Comparison of ENCODE assay signal across 19 cellular contexts in the genomic region with DNA sequence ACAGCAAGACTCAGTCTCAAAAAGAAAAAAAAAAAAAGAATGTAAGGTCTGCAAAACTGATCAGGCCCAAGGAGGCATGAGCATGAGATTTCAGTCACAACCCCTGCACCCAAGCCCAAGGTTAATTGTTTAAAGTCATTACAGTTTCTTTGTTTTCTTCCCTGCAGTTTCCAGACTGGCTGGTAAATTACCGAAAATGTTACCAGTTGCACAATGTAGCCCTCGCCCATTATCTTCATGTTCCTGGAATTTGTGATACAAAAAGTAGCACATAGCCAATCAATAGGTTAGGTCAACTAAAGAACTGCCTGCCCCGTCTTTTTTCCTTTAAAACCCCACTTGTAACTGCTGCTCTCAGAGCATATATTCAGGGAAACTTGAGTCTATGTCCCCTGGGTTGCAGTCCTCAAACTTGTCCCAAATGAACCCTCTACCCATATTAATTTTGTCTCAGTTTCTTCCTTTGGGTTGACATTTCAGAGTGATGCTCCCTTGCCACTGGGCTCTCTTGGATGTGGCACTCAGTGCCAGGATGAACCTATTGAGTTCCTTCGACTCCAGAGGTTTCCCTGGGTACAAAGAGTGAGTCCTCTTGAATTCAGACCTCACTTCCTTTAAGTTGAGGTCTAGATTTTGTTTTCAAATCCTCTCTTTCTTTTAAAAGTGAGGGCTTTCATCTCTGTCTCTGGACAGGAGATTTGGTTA.
"Had no signal": no experiment of that assay in that cellular context is flagged by ENCODE, and none has a peak within 500 bp of the region (broad histone marks: within the 10 kb centered on the region; RNA-seq: fewer than 3 reads in every experiment).

No MANE protein-coding gene starts in this region.

- H3K36me3 ChIP-seq: gastroesophageal sphincter, left lung, lower lobe of right lung, pancreas, tibial nerve, upper lobe of right lung, vagina had no signal

- H3K9me3 ChIP-seq: gastroesophageal sphincter, left lung, lower lobe of right lung, pancreas, tibial nerve, upper lobe of right lung, vagina had no signal

- H3K27ac ChIP-seq: coronary artery, gastroesophageal sphincter, left lung, lower lobe of right lung, tibial nerve, upper lobe of right lung, vagina had no signal

- H3K4me3 ChIP-seq: coronary artery, gastroesophageal sphincter, left lung, lower lobe of right lung, pancreas, tibial nerve, upper lobe of right lung, vagina had no signal

- DNase-seq: effector CD8-positive, alpha-beta T cell; glutamatergic neuron; left lung; lower lobe of right lung; mesenchymal stem cell; naive B cell; occipital lobe; pancreas; right cardiac atrium; stimulated activated CD4-positive, alpha-beta T cell treated with anti-CD3 and anti-CD28 coated beads, Interleukin-4, amount 100 ng/mL, for 1 hour; stimulated activated CD8-positive, alpha-beta memory T cell treated with anti-CD3 and anti-CD28 coated beads, Interleukin-4, amount 100 ng/mL, for 48 hours; stimulated activated naive CD8-positive, alpha-beta T cell treated with anti-CD3 and anti-CD28 coated beads, Interleukin-15, Interleukin-2, amounts not matched to agents 100 U/mL and 50 U/mL, for 24 hours; upper lobe of right lung had no signal

- H3K4me1 ChIP-seq: gastroesophageal sphincter, left lung, lower lobe of right lung, pancreas, tibial nerve, upper lobe of right lung, vagina had no signal

- ATAC-seq: esophagus mucosa; gastroesophageal sphincter; left lung; lower lobe of right lung; right cardiac atrium; stimulated activated effector memory CD8-positive, alpha-beta T cell treated with anti-CD3 and anti-CD28 coated beads, Interleukin-12 subunit alpha, Interleukin-12 subunit beta, amount 100 ng/mL, for 72 hours; stimulated activated naive CD8-positive, alpha-beta T cell treated with anti-CD3 and anti-CD28 coated beads, Interleukin-15, Interleukin-2, amounts not matched to agents 100 U/mL and 50 U/mL, for 24 hours; upper lobe of right lung had no signal

- H3K27me3 ChIP-seq: gastroesophageal sphincter, left lung, pancreas, tibial nerve, upper lobe of right lung, vagina had no signal
